ENCODE assay signal across 28 cellular contexts in the genomic region with DNA sequence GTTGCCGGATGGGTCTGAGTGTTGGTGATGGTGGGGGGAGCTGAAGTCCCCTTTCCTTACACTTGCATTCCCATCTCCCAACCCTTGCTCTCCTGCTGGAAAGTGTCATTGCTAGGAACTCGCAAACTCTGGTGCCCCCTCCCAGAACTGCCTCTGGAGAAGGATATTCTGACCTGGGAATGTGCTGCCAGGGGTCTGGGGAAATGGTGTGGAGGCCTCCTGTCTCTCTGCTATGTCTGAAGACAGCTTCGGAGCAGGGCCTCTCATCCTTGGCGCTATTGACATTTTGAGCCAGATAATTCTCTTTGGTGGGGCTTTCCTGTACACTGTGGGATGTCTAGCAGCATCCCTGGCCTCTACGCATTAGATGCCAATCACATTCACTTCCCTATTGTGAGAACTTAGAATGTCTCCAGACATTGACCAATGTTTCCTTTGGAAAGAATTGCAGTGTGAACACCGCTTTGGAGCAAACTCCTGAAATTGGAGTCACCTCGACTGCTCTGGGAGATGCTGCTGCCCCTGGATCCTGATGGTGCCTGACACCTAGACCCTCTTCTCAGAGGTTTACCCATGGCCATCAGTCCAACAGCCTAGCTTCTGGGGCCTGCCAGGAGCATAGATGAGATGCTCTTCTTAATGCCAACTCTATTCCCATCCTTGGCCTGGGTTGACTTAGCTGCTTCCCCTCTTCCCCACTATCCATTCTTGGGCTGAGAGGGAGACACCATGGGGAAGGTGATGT. TPM values are rescaled to one million over a fixed set of nuclear protein-coding genes. Genes with fewer than 3 reads are reported as not detected.
"Had no signal": no experiment of that assay in that cellular context is flagged by ENCODE, and none has a peak within 500 bp of the region (broad histone marks: within the 10 kb centered on the region; RNA-seq: fewer than 3 reads in every experiment).

No MANE protein-coding gene starts in this region.

- H3K9me3 ChIP-seq: SJCRH30 had no signal

- H3K4me3 Mint-ChIP-seq: activated CD4-positive, alpha-beta memory T cell treated with anti-CD3 and anti-CD28 coated beads, Interleukin-2, amount 10 ng/mL, durations not matched to agents 7 days and 5 days; activated naive CD8-positive, alpha-beta T cell treated with anti-CD3 and anti-CD28 coated beads for 36 hours; central memory CD8-positive, alpha-beta T cell had no signal

- H3K27ac Mint-ChIP-seq: activated CD4-positive, alpha-beta memory T cell treated with anti-CD3 and anti-CD28 coated beads, Interleukin-2, amount 10 ng/mL, durations not matched to agents 7 days and 5 days; activated naive CD8-positive, alpha-beta T cell treated with anti-CD3 and anti-CD28 coated beads for 36 hours had no signal

- H3K4me3 ChIP-seq: cardiac muscle cell, SJCRH30, SK-N-MC had no signal

- H3K27ac ChIP-seq: cardiac muscle cell, SJCRH30, SK-N-MC, WERI-Rb-1 had no signal

- H3K27me3 ChIP-seq: SJCRH30 had no signal

- H3K4me1 Mint-ChIP-seq: activated CD4-positive, alpha-beta memory T cell treated with anti-CD3 and anti-CD28 coated beads, Interleukin-2, amount 10 ng/mL, durations not matched to agents 7 days and 5 days; activated naive CD8-positive, alpha-beta T cell treated with anti-CD3 and anti-CD28 coated beads for 36 hours; central memory CD8-positive, alpha-beta T cell had no signal

- H3K4me1 ChIP-seq: SJCRH30 had no signal

- DNase-seq: activated CD4-positive, alpha-beta memory T cell treated with anti-CD3 and anti-CD28 coated beads, Interleukin-2, amount 10 ng/mL, durations not matched to agents 7 days and 5 days; activated CD4-positive, alpha-beta T cell treated with anti-CD3 and anti-CD28 coated beads for 1 hour; activated CD4-positive, alpha-beta T cell treated with anti-CD3 and anti-CD28 coated beads for 48 hours; activated CD4-positive, CD25-positive, alpha-beta regulatory T cell; activated effector memory CD4-positive, alpha-beta T cell treated with Interleukin-2 at 50 U/mL for 16 hours; activated naive CD4-positive, alpha-beta T cell treated with anti-CD3 and anti-CD28 coated beads, Interleukin-2, amount 50 U/mL, for 16 hours; activated naive CD8-positive, alpha-beta T cell treated with anti-CD3 and anti-CD28 coated beads for 36 hours; activated T-cell treated with anti-CD3 and anti-CD28 coated beads, Interleukin-2, amount 50 U/mL, for 48 hours; amniotic stem cell; aorta; Karpas-422; NCI-H1694; NCI-H1930; NCI-H2081 treated with DMSO at 0.1 percent for 48 hours; NCI-H524 treated with DMSO at 0.1 percent for 48 hours; SHP77; SJCRH30; WERI-Rb-1 had no signal

- ATAC-seq: Panc1 had no signal

- H3K36me3 Mint-ChIP-seq: activated naive CD8-positive, alpha-beta T cell treated with anti-CD3 and anti-CD28 coated beads for 36 hours had no signal

- H3K9me3 Mint-ChIP-seq: activated CD4-positive, alpha-beta memory T cell treated with anti-CD3 and anti-CD28 coated beads, Interleukin-2, amount 10 ng/mL, durations not matched to agents 7 days and 5 days; activated naive CD8-positive, alpha-beta T cell treated with anti-CD3 and anti-CD28 coated beads for 36 hours; central memory CD8-positive, alpha-beta T cell had no signal

- H3K36me3 ChIP-seq: cardiac muscle cell, SJCRH30, WERI-Rb-1 had no signal

RNA-seq across cellular contexts. Expression of a gene that starts 2.2 kb away (rescaled TPM):
- total RNA-seq: activated CD4-positive, alpha-beta memory T cell treated with anti-CD3 and anti-CD28 coated beads, Interleukin-2, amount 10 ng/mL, durations not matched to agents 7 days and 5 days; activated CD8-positive, alpha-beta memory T cell treated with anti-CD3 and anti-CD28 coated beads for 36 hours; activated naive CD8-positive, alpha-beta T cell treated with anti-CD3 and anti-CD28 coated beads for 36 hours; MCF 10A; NCI-H460; RPMI7951; SJCRH30; T-helper 1 cell treated with Interleukin-12 subunit alpha and Interleukin-12 subunit beta and Interleukin-4 antibody, amounts not matched to agents 30 ng/mL and 1 ng/mL, for 36 hours; T-helper 2 cell treated with Interferon-gamma antibody and Interleukin-4, amounts not matched to agents 100 ng/mL and 5 ng/mL, for 36 hours had no signal
